ENCODE assay signal across 9 cellular contexts in the genomic region with DNA sequence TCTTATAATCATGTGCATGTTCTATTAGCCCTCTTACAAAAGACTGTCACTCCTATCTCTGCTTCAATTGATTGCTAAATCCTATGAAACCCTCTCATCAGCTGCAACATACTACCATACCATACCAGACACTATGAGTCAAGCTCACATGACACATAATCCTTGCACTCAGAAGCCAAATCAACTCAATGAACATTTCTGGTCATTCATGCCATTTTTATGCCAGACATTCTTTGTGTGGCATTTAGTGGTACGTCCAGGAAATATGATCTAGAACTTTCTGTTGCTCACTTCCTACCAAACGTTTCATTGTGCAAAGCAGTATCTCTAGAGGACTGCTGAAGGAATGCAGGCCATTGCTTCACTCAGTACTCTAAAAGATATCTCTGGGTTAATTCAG.
DNase-seq lines count a peak whose midpoint lies in the region; ATAC-seq and TF ChIP-seq lines count a peak whose summit lies in the region.
"Had no signal": no experiment of that assay in that cellular context is flagged by ENCODE, and none has a peak within 500 bp of the region (broad histone marks: within the 10 kb centered on the region; RNA-seq: fewer than 3 reads in every experiment).

No MANE protein-coding gene starts in this region.

- H3K36me3 Mint-ChIP-seq in activated CD8-positive, alpha-beta T cell treated with anti-CD3 and anti-CD28 coated beads, Interleukin-2, amount 10 ng/mL, durations not matched to agents 7 days and 5 days (ENCODE audit: low read depth) = peaks cover 36% of the 10 kb centered on the region

- no peak for DNase-seq in Right ventricle myocardium superior
- DNase-seq in right atrium auricular region (ENCODE audit: low spot score) = no peak
- DNase-seq in activated CD8-positive, alpha-beta T cell treated with anti-CD3 and anti-CD28 coated beads, Interleukin-2, amount 10 ng/mL, durations not matched to agents 7 days and 5 days = no peak
- peak; percentile 51 for DNase-seq in hepatic stellate cell (ENCODE audit: low spot score)
- no peak for DNase-seq in NCI-H2171 treated with DMSO at 0.1 percent for 48 hours (lab: John Stamatoyannopoulos, UW)
- no peak for DNase-seq in tibial artery
- DNase-seq: anterior cingulate cortex had no signal

- POLR2A ChIA-PET in activated CD8-positive, alpha-beta T cell treated with anti-CD3 and anti-CD28 coated beads, Interleukin-2, amount 10 ng/mL, durations not matched to agents 7 days and 5 days (lab: Charles Lee) = no interaction called here

- peaks cover 26% of the 10 kb centered on the region for H3K4me1 Mint-ChIP-seq in activated CD8-positive, alpha-beta T cell treated with anti-CD3 and anti-CD28 coated beads, Interleukin-2, amount 10 ng/mL, durations not matched to agents 7 days and 5 days (ENCODE audit: low read depth)

- intact Hi-C loops in Right ventricle myocardium superior (cut with DNase I) = no loop called here
- intact Hi-C loops in tibial artery (cut with DNase I; ENCODE audit: low total_unique reads) = no loop called here

- no peak overlapping the region for H3K4me3 ChIP-seq in right atrium auricular region
- H3K4me3 ChIP-seq in tibial artery = no peak overlapping the region

- H3K27me3 ChIP-seq in right atrium auricular region (no peaks in the 10 kb centered on the region), tibial artery (no peaks in the 10 kb centered on the region)

- no peak overlapping the region for H3K4me3 Mint-ChIP-seq in activated CD8-positive, alpha-beta T cell treated with anti-CD3 and anti-CD28 coated beads, Interleukin-2, amount 10 ng/mL, durations not matched to agents 7 days and 5 days

- H3K27ac Mint-ChIP-seq in activated CD8-positive, alpha-beta T cell treated with anti-CD3 and anti-CD28 coated beads, Interleukin-2, amount 10 ng/mL, durations not matched to agents 7 days and 5 days = peak overlapping the region; percentile 23

- H3K4me1 ChIP-seq in right atrium auricular region (peaks cover 0 to 13% of the 10 kb centered on the region in 2 donors), tibial artery (peaks cover 0 to 18% (median 9%) of the 10 kb centered on the region in 4 donors)

- CTCF ChIA-PET in activated CD8-positive, alpha-beta T cell treated with anti-CD3 and anti-CD28 coated beads, Interleukin-2, amount 10 ng/mL, durations not matched to agents 7 days and 5 days (lab: Charles Lee) = interaction anchor here (1.1 to 1.6 kb wide), 3 partner anchors 15 to 22 kb away, joined by 3 to 4 read pairs (median 3); no protein-coding TSS in a partner anchor

- H3K9me3 Mint-ChIP-seq in activated CD8-positive, alpha-beta T cell treated with anti-CD3 and anti-CD28 coated beads, Interleukin-2, amount 10 ng/mL, durations not matched to agents 7 days and 5 days (ENCODE audit: insufficient read depth) = no peaks in the 10 kb centered on the region

- no peaks in the 10 kb centered on the region for H3K36me3 ChIP-seq in right atrium auricular region
- peaks cover 0 to 7% (median 5%) of the 10 kb centered on the region in 3 donors for H3K36me3 ChIP-seq in tibial artery

- H3K9me3 ChIP-seq in right atrium auricular region (no peaks in the 10 kb centered on the region), tibial artery (no peaks in the 10 kb centered on the region)

- H3K27me3 Mint-ChIP-seq in activated CD8-positive, alpha-beta T cell treated with anti-CD3 and anti-CD28 coated beads, Interleukin-2, amount 10 ng/mL, durations not matched to agents 7 days and 5 days (ENCODE audit: low read depth) = no peaks in the 10 kb centered on the region

- ATAC-seq in Right ventricle myocardium superior (ENCODE audit: poor library complexity) = peak; percentile 27
- ATAC-seq in activated CD8-positive, alpha-beta T cell treated with anti-CD3 and anti-CD28 coated beads, Interleukin-2, amount 10 ng/mL, durations not matched to agents 7 days and 5 days = no peak
- no peak for ATAC-seq in GM19395 (IDR thresholded peaks at IDR 0.05; ENCODE audit: unreplicated experiment)
- no peak for ATAC-seq in HG03571 (IDR thresholded peaks at IDR 0.05; ENCODE audit: unreplicated experiment)

- TF ChIP-seq CTCF in right atrium auricular region (IDR thresholded peaks at IDR 0.05) (no peak), tibial artery (IDR thresholded peaks at IDR 0.05) (peak in 1 of 2 experiments; percentile 19)

- H3K27ac ChIP-seq in right atrium auricular region = no peak overlapping the region
- no peak overlapping the region for H3K27ac ChIP-seq in tibial artery
